Comparison of ENCODE assay signal across 8 cellular contexts in genomic region chr14:99518441-99519346, GRCh38.
DNase-seq lines count a peak whose midpoint lies in the region; ATAC-seq and TF ChIP-seq lines count a peak whose summit lies in the region.

No MANE protein-coding gene starts in this region.

- in situ Hi-C loops in T47D (cut with HindIII; ENCODE audit: low pct_unique_long_range_greater_than_20kb, low sequenced_read_pairs): no loop called here

- DNase-seq in GM12865 (ENCODE audit: low read depth) (peak; percentile 76), NCI-H146 (lab: John Stamatoyannopoulos, UW) (peak; percentile 49), T47D (ENCODE audit: low read depth in 1 of 2, low spot score in 1 of 2) (peak; percentile 82 to 93), kidney tubule cell (ENCODE audit: low spot score) (peak; percentile 79)
- DNase-seq in stimulated activated CD4-positive, alpha-beta T cell treated with anti-CD3 and anti-CD28 coated beads, Interleukin-4, amount 100 ng/mL, for 24 hours: peak; percentile 84

- H3K4me3 ChIP-seq in GM12865 (ENCODE audit: low read depth, low read length) (no peak overlapping the region), WI38 (ENCODE audit: low read depth, low read length) (no peak overlapping the region)

- ATAC-seq in HG02571 (IDR thresholded peaks at IDR 0.05; ENCODE audit: unreplicated experiment) (peak; percentile 53), HG03095 (IDR thresholded peaks at IDR 0.05; ENCODE audit: unreplicated experiment) (no peak)

- TF ChIP-seq CTCF in GM12865 (IDR thresholded peaks at IDR 0.05; ENCODE audit: insufficient read depth, low read depth, low read length, missing control alignments): peak; percentile 96
- TF ChIP-seq CTCF in WI38 (IDR thresholded peaks at IDR 0.05; ENCODE audit: low read depth, low read length): peak; percentile 89
